8 cellular contexts compared by ENCODE assay signal in genomic region chr5:14011089-14012004, GRCh38.
A peak's percentile ranks its signal among the peaks of the same experiment; 100 is the strongest.
DNase-seq lines count a peak whose midpoint lies in the region; ATAC-seq and FAIRE-seq lines count a peak whose summit lies in the region.

No MANE protein-coding gene starts in this region.

- intact Hi-C loops in left colon (cut with DNase I, micrococcal nuclease), result loop anchor here in 1 of 2 donors (5.0 kb wide), 1 partner anchor 261 kb away; no protein-coding TSS in a partner anchor

- H3K27me3 Mint-ChIP-seq in T-helper 2 cell treated with Interferon-gamma antibody and Interleukin-4, amounts not matched to agents 5 μg/mL and 100 μg/mL, for 36 hours (ENCODE audit: low read depth), result peaks cover 26% of the 10 kb centered on the region

- H3K4me1 Mint-ChIP-seq in T-helper 2 cell treated with Interferon-gamma antibody and Interleukin-4, amounts not matched to agents 5 μg/mL and 100 μg/mL, for 36 hours (ENCODE audit: low read depth), result peaks cover 7% of the 10 kb centered on the region

- peak; percentile 69 for FAIRE-seq in GM18507 (lab: Jason Lieb, UNC)

- peak; percentile 93 for ATAC-seq in HG02885 (IDR thresholded peaks at IDR 0.05; ENCODE audit: poor library complexity, unreplicated experiment)
- ATAC-seq in left colon, result peak; percentile 94

- H3K4me3 Mint-ChIP-seq in T-helper 2 cell treated with Interferon-gamma antibody and Interleukin-4, amounts not matched to agents 5 μg/mL and 100 μg/mL, for 36 hours, result peak overlapping the region; percentile 85

- peak; percentile 88 for DNase-seq in ACHN
- peak; percentile 58 for DNase-seq in GM18507 (ENCODE audit: extremely low spot score, insufficient read length, low read depth)
- DNase-seq in NCI-H146 treated with DMSO at 0.1 percent for 48 hours (lab: John Stamatoyannopoulos, UW; ENCODE audit: unreplicated experiment), result peak; percentile 75
- peak; percentile 42 for DNase-seq in T-helper 2 cell treated with Interferon-gamma antibody and Interleukin-4, amounts not matched to agents 5 μg/mL and 100 μg/mL, for 36 hours (ENCODE audit: low spot score)
- DNase-seq in dedifferentiated amniotic fluid mesenchymal stem cell (ENCODE audit: extremely low spot score), result peak; percentile 77
- DNase-seq in left colon, result peak; percentile 85 to 89
- peak; percentile 8 to 46 (median 15) for DNase-seq in stimulated activated CD4-positive, alpha-beta T cell treated with anti-CD3 and anti-CD28 coated beads, Interleukin-12 subunit alpha, Interleukin-12 subunit beta, amount 100 ng/mL, for 48 hours (ENCODE audit: low read depth in 2 of 3, low spot score in 1 of 3)

- in situ Hi-C loops in ACHN (cut with HindIII; ENCODE audit: low pct_ligation_motif_present, low pct_unique_long_range_greater_than_20kb, low sequenced_read_pairs), result no loop called here

- no peak overlapping the region for H3K27ac Mint-ChIP-seq in T-helper 2 cell treated with Interferon-gamma antibody and Interleukin-4, amounts not matched to agents 5 μg/mL and 100 μg/mL, for 36 hours

- no peaks in the 10 kb centered on the region for H3K36me3 Mint-ChIP-seq in T-helper 2 cell treated with Interferon-gamma antibody and Interleukin-4, amounts not matched to agents 5 μg/mL and 100 μg/mL, for 36 hours (ENCODE audit: low read depth)

- H3K9me3 Mint-ChIP-seq in T-helper 2 cell treated with Interferon-gamma antibody and Interleukin-4, amounts not matched to agents 5 μg/mL and 100 μg/mL, for 36 hours, result no peaks in the 10 kb centered on the region

Comparison
In these comparisons a context has a peak if more than half of its experiments do, and no peak if none do; other contexts are left out.
1. Peak in every context shown above with its lines: DNase-seq and ATAC-seq.
2. DNase-seq: peak in every context shown above with its lines; median percentile 88 in ACHN; 87 in left colon; 77 in dedifferentiated amniotic fluid mesenchymal stem cell; 75 in NCI-H146 treated with DMSO at 0.1 percent for 48 hours; 58 in GM18507; 42 in T-helper 2 cell treated with Interferon-gamma antibody and Interleukin-4, amounts not matched to agents 5 μg/mL and 100 μg/mL, for 36 hours; 15 in stimulated activated CD4-positive, alpha-beta T cell treated with anti-CD3 and anti-CD28 coated beads, Interleukin-12 subunit alpha, Interleukin-12 subunit beta, amount 100 ng/mL, for 48 hours.